ENCODE assay signal across 11 cellular contexts in genomic region chr6:22448311-22448711, GRCh38.
DNase-seq lines count a peak whose midpoint lies in the region; ATAC-seq and TF ChIP-seq lines count a peak whose summit lies in the region.
"Had no signal": no experiment of that assay in that cellular context is flagged by ENCODE, and none has a peak within 500 bp of the region (broad histone marks: within the 10 kb centered on the region; RNA-seq: fewer than 3 reads in every experiment).

No MANE protein-coding gene starts in this region.

- no peak overlapping the region for H2BK15ac ChIP-seq in IMR-90 (ENCODE audit: low read depth, low read length)

- BruUV-seq in IMR-90 (replicated peaks; lab: Mats Ljungman, UMichigan) = no TSS peak

- H4K91ac ChIP-seq in IMR-90 (ENCODE audit: insufficient read depth, low read depth, low read length) = no peak overlapping the region

- no peak overlapping the region for H3K56ac ChIP-seq in IMR-90 (ENCODE audit: extremely low read depth, insufficient read depth, low read length)

- H3K9me3 Mint-ChIP-seq in stimulated activated naive B cell treated with anti-CD40 and anti-IgM and Interleukin-4, amounts not matched to agents 10 μg/mL and 1 μg/mL and 100 μg/mL, for 72 hours = no peaks in the 10 kb centered on the region

- TF ChIP-seq POLR2A in IMR-90 (IDR thresholded peaks at IDR 0.05; ENCODE audit: low read depth, low read length) = no peak

- 0 out of 2 replicates have a peak overlapping the region, but pooled peaks have one; percentile 21 for H2BK120ac ChIP-seq in IMR-90 (ENCODE audit: low read depth, low read length)

- H3K4me1 ChIP-seq in IMR-90 (ENCODE audit: control insufficient read depth, insufficient read depth, low read length) = 0 out of 2 replicates have a peak, but pooled peaks cover 3% of the 10 kb centered on the region

- H3K36me3 ChIP-seq in IMR-90 (ENCODE audit: control insufficient read depth, insufficient read depth, low read length) = no peaks in the 10 kb centered on the region

- CTCF ChIA-PET in IMR-90 (lab: Yijun Ruan, JAX) = no interaction called here

- no peak overlapping the region for H3K23ac ChIP-seq in IMR-90 (ENCODE audit: low read depth, low read length)

- no peak overlapping the region for H2AK9ac ChIP-seq in IMR-90 (replicated peaks; ENCODE audit: low read depth, low read length, poor library complexity)

- ATAC-seq in IMR-90 (ENCODE audit: low read depth) (peak; percentile 96), HG03097 (IDR thresholded peaks at IDR 0.05; ENCODE audit: low FRiP score, unreplicated experiment) (no peak)
- no peak for ATAC-seq in stimulated activated naive B cell treated with anti-CD40 and anti-IgM and Interleukin-4, amounts not matched to agents 10 μg/mL and 1 μg/mL and 100 μg/mL, for 72 hours (replicated peaks)

- peak overlapping the region; percentile 17; the same call in 1 of the 2 replicates for H3K27ac ChIP-seq in IMR-90 (ENCODE audit: insufficient read depth, low read length)

- dilution Hi-C loops in IMR-90 (cut with HindIII; ENCODE audit: low sequenced_read_pairs, unreplicated experiment) = no loop called here

- peak overlapping the region; percentile 2 for H2AFZ ChIP-seq in IMR-90 (replicated peaks; ENCODE audit: low read length, poor library complexity)

- no peak for TF ChIP-seq RAD21 in IMR-90 (IDR thresholded peaks at IDR 0.05; ENCODE audit: low read length)

- no peaks in the 10 kb centered on the region for H3K27me3 ChIP-seq in IMR-90 (ENCODE audit: control insufficient read depth, insufficient read depth, low read length)

- H3K27me3 Mint-ChIP-seq in stimulated activated naive B cell treated with anti-CD40 and anti-IgM and Interleukin-4, amounts not matched to agents 10 μg/mL and 1 μg/mL and 100 μg/mL, for 72 hours = no peaks in the 10 kb centered on the region

- no peak for TF ChIP-seq CTCF in IMR-90 (conservative IDR thresholded peaks at IDR 0.05; ENCODE audit: low read depth, low read length)

- H2BK20ac ChIP-seq in IMR-90 (ENCODE audit: low read depth, low read length) = 0 out of 2 replicates have a peak overlapping the region, but pooled peaks have one; percentile 13

- no peak overlapping the region for H3K4me3 Mint-ChIP-seq in stimulated activated naive B cell treated with anti-CD40 and anti-IgM and Interleukin-4, amounts not matched to agents 10 μg/mL and 1 μg/mL and 100 μg/mL, for 72 hours

- POLR2A ChIA-PET in IMR-90 (lab: Charles Lee; ENCODE audit: unreplicated experiment) = no interaction called here

- WGBS in IMR-90 (ENCODE audit: extremely low coverage in 2 of 2, insufficient read length in 1 of 2), 2 experiments = no CpG with 5 or more reads among the region's 6 CpGs

- no peak overlapping the region for H2AK5ac ChIP-seq in IMR-90 (ENCODE audit: low read depth, low read length)

- in situ Hi-C loops in IMR-90 (cut with MboI; ENCODE audit: low sequenced_read_pairs) = no loop called here

- H3K36me3 Mint-ChIP-seq in stimulated activated naive B cell treated with anti-CD40 and anti-IgM and Interleukin-4, amounts not matched to agents 10 μg/mL and 1 μg/mL and 100 μg/mL, for 72 hours = no peaks in the 10 kb centered on the region

- no peaks in the 10 kb centered on the region; the same call in 1 of the 2 replicates for H3K9me3 ChIP-seq in IMR-90 (ENCODE audit: control insufficient read depth, insufficient read depth, low read length)

- H3K9ac ChIP-seq in IMR-90 (ENCODE audit: low read depth, low read length) = no peak overlapping the region

- no peak overlapping the region for H3K4me2 ChIP-seq in IMR-90 (ENCODE audit: low read depth, low read length)

- no peaks in the 10 kb centered on the region for H3K79me1 ChIP-seq in IMR-90 (ENCODE audit: low read depth in 1 of 2, low read length in 2 of 2)

- H3K14ac ChIP-seq in IMR-90 (replicated peaks; ENCODE audit: low read depth, low read length) = no peak overlapping the region

- no peak overlapping the region for H3K27ac Mint-ChIP-seq in stimulated activated naive B cell treated with anti-CD40 and anti-IgM and Interleukin-4, amounts not matched to agents 10 μg/mL and 1 μg/mL and 100 μg/mL, for 72 hours

- no peak overlapping the region for H3K18ac ChIP-seq in IMR-90 (ENCODE audit: low read depth, low read length)

- no peak overlapping the region for H3K4ac ChIP-seq in IMR-90 (ENCODE audit: low read depth, low read length)

- H3K4me3 ChIP-seq in IMR-90 (ENCODE audit: insufficient read depth, low read depth, low read length) = no peak overlapping the region

- intact Hi-C loops in IMR-90 (cut with micrococcal nuclease) = no loop called here

- H3K9me1 ChIP-seq in IMR-90 (ENCODE audit: insufficient read depth, low read length) = no peaks in the 10 kb centered on the region

- H4K5ac ChIP-seq in IMR-90 (ENCODE audit: low read depth, low read length) = no peak overlapping the region

- no peak overlapping the region for H4K8ac ChIP-seq in IMR-90 (ENCODE audit: low read depth in 2 of 2, low read length in 2 of 2)

- DNase-seq in IMR-90 = peak; percentile 82
- peak; percentile 80 for DNase-seq in amniotic epithelial cell (ENCODE audit: low read depth)
- DNase-seq in glomerular visceral epithelial cell (ENCODE audit: extremely low spot score) = peak; percentile 40
- peak; percentile 59 for DNase-seq in retina
- no peak for DNase-seq in stimulated activated naive B cell treated with anti-CD40 and anti-IgM and Interleukin-4, amounts not matched to agents 10 μg/mL and 1 μg/mL and 100 μg/mL, for 72 hours
- no peak for DNase-seq in HUDEP-2 (lab: John Stamatoyannopoulos, UW; ENCODE audit: unreplicated experiment in 76 of 76)
- DNase-seq: activated CD8-positive, alpha-beta memory T cell treated with anti-CD3 and anti-CD28 coated beads, Interleukin-2, amount 50 U/mL, for 4 hours; DMS79 treated with DMSO at 0.1 percent for 48 hours; Karpas-422; occipital lobe had no signal

- H2BK5ac ChIP-seq in IMR-90 (ENCODE audit: low read depth, low read length, poor library complexity, severe bottlenecking) = peak overlapping the region; percentile 64

- no peaks in the 10 kb centered on the region for H4K20me1 ChIP-seq in IMR-90 (ENCODE audit: insufficient read depth, low read length)

- H3K4me1 Mint-ChIP-seq in stimulated activated naive B cell treated with anti-CD40 and anti-IgM and Interleukin-4, amounts not matched to agents 10 μg/mL and 1 μg/mL and 100 μg/mL, for 72 hours = no peaks in the 10 kb centered on the region

TF ChIP-seq in IMR-90, 13 proteins besides CTCF, POLR2A, EP300 and RAD21:
- TF ChIP-seq SMC3 (IDR thresholded peaks at IDR 0.05; ENCODE audit: low read depth, low read length) (no peak), MAZ (IDR thresholded peaks at IDR 0.05; ENCODE audit: borderline replicate concordance, low read depth, low read length) (peak; percentile 10; the same call in 1 of the 2 replicates)

Comparison
In these comparisons a context has a peak if more than half of its experiments do, and no peak if none do; other contexts are left out.
1. DNase-seq: peak in IMR-90 (single experiment), amniotic epithelial cell (single experiment), glomerular visceral epithelial cell (single experiment) and retina (single experiment); none in stimulated activated naive B cell treated with anti-CD40 and anti-IgM and Interleukin-4, amounts not matched to agents 10 μg/mL and 1 μg/mL and 100 μg/mL, for 72 hours (single experiment) and HUDEP-2 (0 of 76).